Comparison of ENCODE assay signal across 1 cellular context in the genomic region with DNA sequence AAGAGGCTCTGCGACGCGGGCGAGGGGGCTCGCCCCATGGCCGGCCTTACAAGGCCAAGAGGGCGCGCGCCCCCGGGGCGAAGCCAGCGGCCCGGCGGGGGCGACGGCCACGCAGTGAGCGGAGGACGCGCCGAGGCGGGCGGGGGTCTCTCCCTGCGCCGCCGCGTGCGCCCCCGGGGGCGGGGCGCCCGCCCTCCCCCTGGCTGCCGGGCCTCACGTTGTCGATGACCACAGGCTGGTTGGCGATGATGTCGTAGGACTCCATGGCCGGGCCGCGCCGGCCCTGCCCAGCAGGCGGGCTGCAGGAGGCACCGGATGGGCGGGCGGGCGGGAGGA.
A peak's percentile ranks its signal among the peaks of the same experiment; 100 is the strongest.
TF ChIP-seq lines count a peak whose summit lies in the region.

No MANE protein-coding gene starts in this region.

TF ChIP-seq in HepG2, 621 proteins besides CTCF, POLR2A, EP300 and RAD21 (continued from another document and continues in another):
- TF ChIP-seq, protein P1, sequence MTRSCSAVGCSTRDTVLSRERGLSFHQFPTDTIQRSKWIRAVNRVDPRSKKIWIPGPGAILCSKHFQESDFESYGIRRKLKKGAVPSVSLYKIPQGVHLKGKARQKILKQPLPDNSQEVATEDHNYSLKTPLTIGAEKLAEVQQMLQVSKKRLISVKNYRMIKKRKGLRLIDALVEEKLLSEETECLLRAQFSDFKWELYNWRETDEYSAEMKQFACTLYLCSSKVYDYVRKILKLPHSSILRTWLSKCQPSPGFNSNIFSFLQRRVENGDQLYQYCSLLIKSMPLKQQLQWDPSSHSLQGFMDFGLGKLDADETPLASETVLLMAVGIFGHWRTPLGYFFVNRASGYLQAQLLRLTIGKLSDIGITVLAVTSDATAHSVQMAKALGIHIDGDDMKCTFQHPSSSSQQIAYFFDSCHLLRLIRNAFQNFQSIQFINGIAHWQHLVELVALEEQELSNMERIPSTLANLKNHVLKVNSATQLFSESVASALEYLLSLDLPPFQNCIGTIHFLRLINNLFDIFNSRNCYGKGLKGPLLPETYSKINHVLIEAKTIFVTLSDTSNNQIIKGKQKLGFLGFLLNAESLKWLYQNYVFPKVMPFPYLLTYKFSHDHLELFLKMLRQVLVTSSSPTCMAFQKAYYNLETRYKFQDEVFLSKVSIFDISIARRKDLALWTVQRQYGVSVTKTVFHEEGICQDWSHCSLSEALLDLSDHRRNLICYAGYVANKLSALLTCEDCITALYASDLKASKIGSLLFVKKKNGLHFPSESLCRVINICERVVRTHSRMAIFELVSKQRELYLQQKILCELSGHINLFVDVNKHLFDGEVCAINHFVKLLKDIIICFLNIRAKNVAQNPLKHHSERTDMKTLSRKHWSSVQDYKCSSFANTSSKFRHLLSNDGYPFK (CRISPR knock-in tag; IDR thresholded peaks at IDR 0.05; ENCODE audit: borderline replicate concordance): no peak
- TF ChIP-seq ZFP36L2 (CRISPR knock-in tag; IDR thresholded peaks at IDR 0.05): no peak
- TF ChIP-seq RORA (CRISPR knock-in tag; IDR thresholded peaks at IDR 0.05): no peak
- TF ChIP-seq ZNF496 (CRISPR knock-in tag; IDR thresholded peaks at IDR 0.05; ENCODE audit: insufficient replicate concordance): no peak
- no peak for TF ChIP-seq ZNF326 (CRISPR knock-in tag; IDR thresholded peaks at IDR 0.05; ENCODE audit: borderline replicate concordance)
- TF ChIP-seq, protein P2, sequence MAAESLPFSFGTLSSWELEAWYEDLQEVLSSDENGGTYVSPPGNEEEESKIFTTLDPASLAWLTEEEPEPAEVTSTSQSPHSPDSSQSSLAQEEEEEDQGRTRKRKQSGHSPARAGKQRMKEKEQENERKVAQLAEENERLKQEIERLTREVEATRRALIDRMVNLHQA (CRISPR knock-in tag; IDR thresholded peaks at IDR 0.05): no peak
- TF ChIP-seq CCDC6 (CRISPR knock-in tag; IDR thresholded peaks at IDR 0.05): peak; percentile 69; the same call in 1 of the 2 replicates
- no peak for TF ChIP-seq TAF1 (CRISPR knock-in tag; IDR thresholded peaks at IDR 0.05)
- TF ChIP-seq, protein P3, sequence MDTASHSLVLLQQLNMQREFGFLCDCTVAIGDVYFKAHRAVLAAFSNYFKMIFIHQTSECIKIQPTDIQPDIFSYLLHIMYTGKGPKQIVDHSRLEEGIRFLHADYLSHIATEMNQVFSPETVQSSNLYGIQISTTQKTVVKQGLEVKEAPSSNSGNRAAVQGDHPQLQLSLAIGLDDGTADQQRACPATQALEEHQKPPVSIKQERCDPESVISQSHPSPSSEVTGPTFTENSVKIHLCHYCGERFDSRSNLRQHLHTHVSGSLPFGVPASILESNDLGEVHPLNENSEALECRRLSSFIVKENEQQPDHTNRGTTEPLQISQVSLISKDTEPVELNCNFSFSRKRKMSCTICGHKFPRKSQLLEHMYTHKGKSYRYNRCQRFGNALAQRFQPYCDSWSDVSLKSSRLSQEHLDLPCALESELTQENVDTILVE (CRISPR knock-in tag; IDR thresholded peaks at IDR 0.05): no peak
- no peak for TF ChIP-seq ZSCAN21 (CRISPR knock-in tag; IDR thresholded peaks at IDR 0.05; ENCODE audit: borderline replicate concordance)
- TF ChIP-seq ZMYM2 (CRISPR knock-in tag; IDR thresholded peaks at IDR 0.05): no peak
- TF ChIP-seq, protein P4, sequence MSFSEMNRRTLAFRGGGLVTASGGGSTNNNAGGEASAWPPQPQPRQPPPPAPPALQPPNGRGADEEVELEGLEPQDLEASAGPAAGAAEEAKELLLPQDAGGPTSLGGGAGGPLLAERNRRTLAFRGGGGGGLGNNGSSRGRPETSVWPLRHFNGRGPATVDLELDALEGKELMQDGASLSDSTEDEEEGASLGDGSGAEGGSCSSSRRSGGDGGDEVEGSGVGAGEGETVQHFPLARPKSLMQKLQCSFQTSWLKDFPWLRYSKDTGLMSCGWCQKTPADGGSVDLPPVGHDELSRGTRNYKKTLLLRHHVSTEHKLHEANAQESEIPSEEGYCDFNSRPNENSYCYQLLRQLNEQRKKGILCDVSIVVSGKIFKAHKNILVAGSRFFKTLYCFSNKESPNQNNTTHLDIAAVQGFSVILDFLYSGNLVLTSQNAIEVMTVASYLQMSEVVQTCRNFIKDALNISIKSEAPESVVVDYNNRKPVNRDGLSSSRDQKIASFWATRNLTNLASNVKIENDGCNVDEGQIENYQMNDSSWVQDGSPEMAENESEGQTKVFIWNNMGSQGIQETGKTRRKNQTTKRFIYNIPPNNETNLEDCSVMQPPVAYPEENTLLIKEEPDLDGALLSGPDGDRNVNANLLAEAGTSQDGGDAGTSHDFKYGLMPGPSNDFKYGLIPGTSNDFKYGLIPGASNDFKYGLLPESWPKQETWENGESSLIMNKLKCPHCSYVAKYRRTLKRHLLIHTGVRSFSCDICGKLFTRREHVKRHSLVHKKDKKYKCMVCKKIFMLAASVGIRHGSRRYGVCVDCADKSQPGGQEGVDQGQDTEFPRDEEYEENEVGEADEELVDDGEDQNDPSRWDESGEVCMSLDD (CRISPR knock-in tag; IDR thresholded peaks at IDR 0.05; ENCODE audit: borderline replicate concordance): no peak
- TF ChIP-seq HNRNPLL (IDR thresholded peaks at IDR 0.05; ENCODE audit: low read depth, low read length, poor library complexity, severe bottlenecking): peak; percentile 45
- TF ChIP-seq, protein P5, sequence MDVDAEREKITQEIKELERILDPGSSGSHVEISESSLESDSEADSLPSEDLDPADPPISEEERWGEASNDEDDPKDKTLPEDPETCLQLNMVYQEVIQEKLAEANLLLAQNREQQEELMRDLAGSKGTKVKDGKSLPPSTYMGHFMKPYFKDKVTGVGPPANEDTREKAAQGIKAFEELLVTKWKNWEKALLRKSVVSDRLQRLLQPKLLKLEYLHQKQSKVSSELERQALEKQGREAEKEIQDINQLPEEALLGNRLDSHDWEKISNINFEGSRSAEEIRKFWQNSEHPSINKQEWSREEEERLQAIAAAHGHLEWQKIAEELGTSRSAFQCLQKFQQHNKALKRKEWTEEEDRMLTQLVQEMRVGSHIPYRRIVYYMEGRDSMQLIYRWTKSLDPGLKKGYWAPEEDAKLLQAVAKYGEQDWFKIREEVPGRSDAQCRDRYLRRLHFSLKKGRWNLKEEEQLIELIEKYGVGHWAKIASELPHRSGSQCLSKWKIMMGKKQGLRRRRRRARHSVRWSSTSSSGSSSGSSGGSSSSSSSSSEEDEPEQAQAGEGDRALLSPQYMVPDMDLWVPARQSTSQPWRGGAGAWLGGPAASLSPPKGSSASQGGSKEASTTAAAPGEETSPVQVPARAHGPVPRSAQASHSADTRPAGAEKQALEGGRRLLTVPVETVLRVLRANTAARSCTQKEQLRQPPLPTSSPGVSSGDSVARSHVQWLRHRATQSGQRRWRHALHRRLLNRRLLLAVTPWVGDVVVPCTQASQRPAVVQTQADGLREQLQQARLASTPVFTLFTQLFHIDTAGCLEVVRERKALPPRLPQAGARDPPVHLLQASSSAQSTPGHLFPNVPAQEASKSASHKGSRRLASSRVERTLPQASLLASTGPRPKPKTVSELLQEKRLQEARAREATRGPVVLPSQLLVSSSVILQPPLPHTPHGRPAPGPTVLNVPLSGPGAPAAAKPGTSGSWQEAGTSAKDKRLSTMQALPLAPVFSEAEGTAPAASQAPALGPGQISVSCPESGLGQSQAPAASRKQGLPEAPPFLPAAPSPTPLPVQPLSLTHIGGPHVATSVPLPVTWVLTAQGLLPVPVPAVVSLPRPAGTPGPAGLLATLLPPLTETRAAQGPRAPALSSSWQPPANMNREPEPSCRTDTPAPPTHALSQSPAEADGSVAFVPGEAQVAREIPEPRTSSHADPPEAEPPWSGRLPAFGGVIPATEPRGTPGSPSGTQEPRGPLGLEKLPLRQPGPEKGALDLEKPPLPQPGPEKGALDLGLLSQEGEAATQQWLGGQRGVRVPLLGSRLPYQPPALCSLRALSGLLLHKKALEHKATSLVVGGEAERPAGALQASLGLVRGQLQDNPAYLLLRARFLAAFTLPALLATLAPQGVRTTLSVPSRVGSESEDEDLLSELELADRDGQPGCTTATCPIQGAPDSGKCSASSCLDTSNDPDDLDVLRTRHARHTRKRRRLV (CRISPR knock-in tag; IDR thresholded peaks at IDR 0.05): peak; percentile 11; the same call in 1 of the 2 replicates
- TF ChIP-seq POLR2AphosphoS5 (IDR thresholded peaks at IDR 0.05; ENCODE audit: low read depth, low read length): peak; percentile 26; the same call in 1 of the 2 replicates
- no peak for TF ChIP-seq ZNF224 (CRISPR knock-in tag; IDR thresholded peaks at IDR 0.05)
- TF ChIP-seq NCOA1 (CRISPR knock-in tag; IDR thresholded peaks at IDR 0.05): no peak
- TF ChIP-seq AGO2 (optimal IDR thresholded peaks at IDR 0.05; ENCODE audit: low read depth, low read length): peak; percentile 58
- no peak for TF ChIP-seq ZNF317 (CRISPR knock-in tag; IDR thresholded peaks at IDR 0.05)
- TF ChIP-seq ZNF468 (CRISPR knock-in tag; IDR thresholded peaks at IDR 0.05): no peak
- no peak for TF ChIP-seq HES4 (CRISPR knock-in tag; IDR thresholded peaks at IDR 0.05; ENCODE audit: borderline replicate concordance)
- no peak for TF ChIP-seq ZNF136 (CRISPR knock-in tag; IDR thresholded peaks at IDR 0.05; ENCODE audit: low read depth)
- no peak for TF ChIP-seq KDM2A (CRISPR knock-in tag; IDR thresholded peaks at IDR 0.05; ENCODE audit: borderline replicate concordance, low read depth)
- TF ChIP-seq ZNF331 (CRISPR knock-in tag; IDR thresholded peaks at IDR 0.05): no peak
- TF ChIP-seq ZNF552 (CRISPR knock-in tag; IDR thresholded peaks at IDR 0.05; ENCODE audit: borderline replicate concordance): no peak
- no peak for TF ChIP-seq ETV5 (CRISPR knock-in tag; IDR thresholded peaks at IDR 0.05; ENCODE audit: borderline replicate concordance)
- TF ChIP-seq YEATS4 (CRISPR knock-in tag; IDR thresholded peaks at IDR 0.05; ENCODE audit: borderline replicate concordance): peak; percentile 65; the same call in 1 of the 2 replicates
- no peak for TF ChIP-seq ZNF878 (CRISPR knock-in tag; IDR thresholded peaks at IDR 0.05)
- TF ChIP-seq, protein P6, sequence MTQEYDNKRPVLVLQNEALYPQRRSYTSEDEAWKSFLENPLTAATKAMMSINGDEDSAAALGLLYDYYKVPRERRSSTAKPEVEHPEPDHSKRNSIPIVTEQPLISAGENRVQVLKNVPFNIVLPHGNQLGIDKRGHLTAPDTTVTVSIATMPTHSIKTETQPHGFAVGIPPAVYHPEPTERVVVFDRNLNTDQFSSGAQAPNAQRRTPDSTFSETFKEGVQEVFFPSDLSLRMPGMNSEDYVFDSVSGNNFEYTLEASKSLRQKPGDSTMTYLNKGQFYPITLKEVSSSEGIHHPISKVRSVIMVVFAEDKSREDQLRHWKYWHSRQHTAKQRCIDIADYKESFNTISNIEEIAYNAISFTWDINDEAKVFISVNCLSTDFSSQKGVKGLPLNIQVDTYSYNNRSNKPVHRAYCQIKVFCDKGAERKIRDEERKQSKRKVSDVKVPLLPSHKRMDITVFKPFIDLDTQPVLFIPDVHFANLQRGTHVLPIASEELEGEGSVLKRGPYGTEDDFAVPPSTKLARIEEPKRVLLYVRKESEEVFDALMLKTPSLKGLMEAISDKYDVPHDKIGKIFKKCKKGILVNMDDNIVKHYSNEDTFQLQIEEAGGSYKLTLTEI (CRISPR knock-in tag; conservative IDR thresholded peaks at IDR 0.05): no peak
- 0 out of 2 replicates have a peak, but pooled peaks have one; percentile 47 for TF ChIP-seq SMYD3 (CRISPR knock-in tag; IDR thresholded peaks at IDR 0.05)
- TF ChIP-seq ZKSCAN1 (IDR thresholded peaks at IDR 0.05; ENCODE audit: low read length): no peak
- peak; percentile 55 for TF ChIP-seq ZFY (CRISPR knock-in tag; IDR thresholded peaks at IDR 0.05)
- TF ChIP-seq RFXANK (CRISPR knock-in tag; IDR thresholded peaks at IDR 0.05): no peak
- TF ChIP-seq, protein P7, sequence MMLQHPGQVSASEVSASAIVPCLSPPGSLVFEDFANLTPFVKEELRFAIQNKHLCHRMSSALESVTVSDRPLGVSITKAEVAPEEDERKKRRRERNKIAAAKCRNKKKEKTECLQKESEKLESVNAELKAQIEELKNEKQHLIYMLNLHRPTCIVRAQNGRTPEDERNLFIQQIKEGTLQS (CRISPR knock-in tag; IDR thresholded peaks at IDR 0.05): no peak
- no peak for TF ChIP-seq MIER2 (CRISPR knock-in tag; IDR thresholded peaks at IDR 0.05)
- TF ChIP-seq, protein P8, sequence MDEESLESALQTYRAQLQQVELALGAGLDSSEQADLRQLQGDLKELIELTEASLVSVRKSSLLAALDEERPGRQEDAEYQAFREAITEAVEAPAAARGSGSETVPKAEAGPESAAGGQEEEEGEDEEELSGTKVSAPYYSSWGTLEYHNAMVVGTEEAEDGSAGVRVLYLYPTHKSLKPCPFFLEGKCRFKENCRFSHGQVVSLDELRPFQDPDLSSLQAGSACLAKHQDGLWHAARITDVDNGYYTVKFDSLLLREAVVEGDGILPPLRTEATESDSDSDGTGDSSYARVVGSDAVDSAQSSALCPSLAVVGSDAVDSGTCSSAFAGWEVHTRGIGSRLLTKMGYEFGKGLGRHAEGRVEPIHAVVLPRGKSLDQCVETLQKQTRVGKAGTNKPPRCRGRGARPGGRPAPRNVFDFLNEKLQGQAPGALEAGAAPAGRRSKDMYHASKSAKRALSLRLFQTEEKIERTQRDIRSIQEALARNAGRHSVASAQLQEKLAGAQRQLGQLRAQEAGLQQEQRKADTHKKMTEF (CRISPR knock-in tag; IDR thresholded peaks at IDR 0.05): no peak; the same call in 1 of the 2 replicates
- TF ChIP-seq, protein P9, sequence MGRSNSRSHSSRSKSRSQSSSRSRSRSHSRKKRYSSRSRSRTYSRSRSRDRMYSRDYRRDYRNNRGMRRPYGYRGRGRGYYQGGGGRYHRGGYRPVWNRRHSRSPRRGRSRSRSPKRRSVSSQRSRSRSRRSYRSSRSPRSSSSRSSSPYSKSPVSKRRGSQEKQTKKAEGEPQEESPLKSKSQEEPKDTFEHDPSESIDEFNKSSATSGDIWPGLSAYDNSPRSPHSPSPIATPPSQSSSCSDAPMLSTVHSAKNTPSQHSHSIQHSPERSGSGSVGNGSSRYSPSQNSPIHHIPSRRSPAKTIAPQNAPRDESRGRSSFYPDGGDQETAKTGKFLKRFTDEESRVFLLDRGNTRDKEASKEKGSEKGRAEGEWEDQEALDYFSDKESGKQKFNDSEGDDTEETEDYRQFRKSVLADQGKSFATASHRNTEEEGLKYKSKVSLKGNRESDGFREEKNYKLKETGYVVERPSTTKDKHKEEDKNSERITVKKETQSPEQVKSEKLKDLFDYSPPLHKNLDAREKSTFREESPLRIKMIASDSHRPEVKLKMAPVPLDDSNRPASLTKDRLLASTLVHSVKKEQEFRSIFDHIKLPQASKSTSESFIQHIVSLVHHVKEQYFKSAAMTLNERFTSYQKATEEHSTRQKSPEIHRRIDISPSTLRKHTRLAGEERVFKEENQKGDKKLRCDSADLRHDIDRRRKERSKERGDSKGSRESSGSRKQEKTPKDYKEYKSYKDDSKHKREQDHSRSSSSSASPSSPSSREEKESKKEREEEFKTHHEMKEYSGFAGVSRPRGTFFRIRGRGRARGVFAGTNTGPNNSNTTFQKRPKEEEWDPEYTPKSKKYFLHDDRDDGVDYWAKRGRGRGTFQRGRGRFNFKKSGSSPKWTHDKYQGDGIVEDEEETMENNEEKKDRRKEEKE (IDR thresholded peaks at IDR 0.05): no peak
- TF ChIP-seq, protein P10, sequence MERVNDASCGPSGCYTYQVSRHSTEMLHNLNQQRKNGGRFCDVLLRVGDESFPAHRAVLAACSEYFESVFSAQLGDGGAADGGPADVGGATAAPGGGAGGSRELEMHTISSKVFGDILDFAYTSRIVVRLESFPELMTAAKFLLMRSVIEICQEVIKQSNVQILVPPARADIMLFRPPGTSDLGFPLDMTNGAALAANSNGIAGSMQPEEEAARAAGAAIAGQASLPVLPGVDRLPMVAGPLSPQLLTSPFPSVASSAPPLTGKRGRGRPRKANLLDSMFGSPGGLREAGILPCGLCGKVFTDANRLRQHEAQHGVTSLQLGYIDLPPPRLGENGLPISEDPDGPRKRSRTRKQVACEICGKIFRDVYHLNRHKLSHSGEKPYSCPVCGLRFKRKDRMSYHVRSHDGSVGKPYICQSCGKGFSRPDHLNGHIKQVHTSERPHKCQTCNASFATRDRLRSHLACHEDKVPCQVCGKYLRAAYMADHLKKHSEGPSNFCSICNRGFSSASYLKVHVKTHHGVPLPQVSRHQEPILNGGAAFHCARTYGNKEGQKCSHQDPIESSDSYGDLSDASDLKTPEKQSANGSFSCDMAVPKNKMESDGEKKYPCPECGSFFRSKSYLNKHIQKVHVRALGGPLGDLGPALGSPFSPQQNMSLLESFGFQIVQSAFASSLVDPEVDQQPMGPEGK (CRISPR knock-in tag; IDR thresholded peaks at IDR 0.05): peak; percentile 61; the same call in 1 of the 2 replicates
